In the genomic region with DNA sequence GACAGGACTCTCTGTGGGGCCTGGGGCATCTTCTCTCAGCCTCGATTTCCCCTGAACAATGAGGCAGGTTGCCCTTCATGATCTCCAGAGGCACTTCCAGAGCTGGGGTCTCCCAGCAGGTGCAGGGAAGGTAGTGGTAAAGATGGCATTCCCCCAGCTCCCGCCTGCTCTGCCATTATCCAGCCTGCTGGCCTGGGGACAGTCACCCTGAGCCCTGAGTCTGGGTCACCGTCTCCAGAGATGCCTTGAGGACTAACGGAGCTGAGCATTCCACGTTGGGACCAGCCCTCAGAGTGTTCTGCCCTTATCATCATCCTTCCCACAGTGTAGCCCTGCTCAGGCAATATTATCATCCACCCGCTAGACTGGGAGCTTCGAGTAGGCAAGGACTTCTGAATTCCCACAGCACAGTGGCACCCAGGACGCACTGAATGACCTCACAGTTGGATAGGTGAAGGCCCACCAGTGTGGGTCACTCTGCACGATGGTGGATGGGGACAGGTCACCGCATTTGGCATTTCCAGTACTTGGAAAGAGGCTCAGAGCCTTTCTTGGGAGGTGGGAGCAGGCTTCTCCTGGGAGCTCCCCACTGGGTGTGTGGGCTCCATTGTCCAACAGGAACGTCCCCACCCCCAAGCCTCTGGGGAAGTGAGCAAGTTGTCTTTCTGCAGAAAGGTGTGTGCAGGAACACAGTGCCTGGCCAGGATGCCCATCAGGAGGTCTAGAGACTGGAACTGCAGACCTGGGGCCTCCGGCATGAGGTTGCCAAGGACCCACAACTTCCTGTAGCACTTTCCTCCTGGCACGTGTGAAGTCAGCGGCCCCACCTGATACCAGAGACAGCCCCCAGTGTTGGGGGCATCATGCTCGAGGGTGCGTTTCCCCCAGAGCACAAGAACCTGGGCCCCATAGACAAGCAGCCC, we compare ENCODE assay signal across 14 cellular contexts. TPM values are rescaled to one million over a fixed set of nuclear protein-coding genes. Genes with fewer than 3 reads are reported as not detected.
DNase-seq lines count a peak whose midpoint lies in the region; ATAC-seq and TF ChIP-seq lines count a peak whose summit lies in the region.
"Had no signal": no experiment of that assay in that cellular context is flagged by ENCODE, and none has a peak within 500 bp of the region (broad histone marks: within the 10 kb centered on the region; RNA-seq: fewer than 3 reads in every experiment).

No MANE protein-coding gene starts in this region.

- H3K9me3 ChIP-seq in osteoblast (ENCODE audit: low read depth, low read length) (no peaks in the 10 kb centered on the region), upper lobe of left lung (no peaks in the 10 kb centered on the region)
- H3K9me3 ChIP-seq: A549 had no signal

- H3K9me3 Mint-ChIP-seq in activated T-cell treated with anti-CD3 and anti-CD28 coated beads, Interleukin-2, amount 50 U/mL, for 72 hours, result no peaks in the 10 kb centered on the region
- H3K9me3 Mint-ChIP-seq: activated naive CD8-positive, alpha-beta T cell treated with anti-CD3 and anti-CD28 coated beads for 36 hours had no signal

- no peak overlapping the region for H3K4me2 ChIP-seq in osteoblast (ENCODE audit: insufficient read depth, low read length)

- DNase-seq in activated T-cell treated with anti-CD3 and anti-CD28 coated beads, Interleukin-2, amount 50 U/mL, for 72 hours, result no peak
- no peak for DNase-seq in activated T-cell treated with anti-CD3 and anti-CD28 coated beads for 4 hours
- peak; percentile 17 for DNase-seq in left cardiac atrium
- peak; percentile 45 for DNase-seq in osteoblast (ENCODE audit: insufficient read length, low spot score, missing footprints)
- peak in 1 of 2 donors; percentile 16 for DNase-seq in upper lobe of left lung
- DNase-seq in SHP77 (lab: John Stamatoyannopoulos, UW), result no peak
- DNase-seq in dermis blood vessel endothelial cell, result no peak
- no peak for DNase-seq in foreskin fibroblast
- DNase-seq: activated naive CD8-positive, alpha-beta T cell treated with anti-CD3 and anti-CD28 coated beads for 36 hours; DMS79; NCI-H774 had no signal

- H4K20me1 ChIP-seq in osteoblast (ENCODE audit: insufficient read depth, low read length), result no peaks in the 10 kb centered on the region

- H3K36me3 ChIP-seq in osteoblast (ENCODE audit: insufficient read depth, low read length) (no peaks in the 10 kb centered on the region), upper lobe of left lung (no peaks in the 10 kb centered on the region)

- no peaks in the 10 kb centered on the region for H3K79me2 ChIP-seq in osteoblast (ENCODE audit: insufficient read depth, low read length)
- H3K79me2 ChIP-seq: parathyroid adenoma had no signal

- H3K4me3 ChIP-seq in osteoblast (ENCODE audit: insufficient read depth, low read length) (no peak overlapping the region), upper lobe of left lung (peak overlapping the region in 2 of 4 donors; percentile 51 to 58), foreskin fibroblast (ENCODE audit: low read depth in 1 of 2, low read length in 2 of 2) (no peak overlapping the region)

- intact Hi-C loops in left cardiac atrium (cut with DNase I), result no loop called here

- no peak overlapping the region for H3K27ac Mint-ChIP-seq in activated T-cell treated with anti-CD3 and anti-CD28 coated beads, Interleukin-2, amount 50 U/mL, for 72 hours
- H3K27ac Mint-ChIP-seq: activated naive CD8-positive, alpha-beta T cell treated with anti-CD3 and anti-CD28 coated beads for 36 hours had no signal

- no peak for ATAC-seq in activated T-cell treated with anti-CD3 and anti-CD28 coated beads, Interleukin-2, amount 50 U/mL, for 72 hours (replicated peaks in 1 of 2)
- ATAC-seq in left cardiac atrium (no peak), upper lobe of left lung (ENCODE audit: low FRiP score in 2 of 2) (no peak)
- ATAC-seq: A549 had no signal

- TF ChIP-seq CTCF in osteoblast (IDR thresholded peaks at IDR 0.05; ENCODE audit: extremely low read depth, low read depth, low read length), result no peak
- TF ChIP-seq CTCF in upper lobe of left lung (IDR thresholded peaks at IDR 0.05), result no peak
- no peak for TF ChIP-seq CTCF in foreskin fibroblast (IDR thresholded peaks at IDR 0.05; ENCODE audit: low read depth, low read length)

- WGBS in upper lobe of left lung, 2 donors, result 88 to 94% methylated on average over 10 to 16 of the region's 16 CpGs

- H3K4me1 Mint-ChIP-seq in activated T-cell treated with anti-CD3 and anti-CD28 coated beads, Interleukin-2, amount 50 U/mL, for 72 hours (ENCODE audit: low read depth), result peaks cover 4% of the 10 kb centered on the region

- TF ChIP-seq EP300 in upper lobe of left lung (IDR thresholded peaks at IDR 0.05), result no peak

- TF ChIP-seq POLR2A in upper lobe of left lung (IDR thresholded peaks at IDR 0.05), result no peak

- H3K27ac ChIP-seq in osteoblast (ENCODE audit: low read depth, low read length) (no peak overlapping the region), upper lobe of left lung (peak overlapping the region in 3 of 4 donors; percentile 67 to 83 (median 82))
- H3K27ac ChIP-seq: HL-60, parathyroid adenoma had no signal

- no peaks in the 10 kb centered on the region for H3K36me3 Mint-ChIP-seq in activated T-cell treated with anti-CD3 and anti-CD28 coated beads, Interleukin-2, amount 50 U/mL, for 72 hours (ENCODE audit: insufficient read depth in 2 of 2)
- H3K36me3 Mint-ChIP-seq: activated naive CD8-positive, alpha-beta T cell treated with anti-CD3 and anti-CD28 coated beads for 36 hours had no signal

- H3K27me3 Mint-ChIP-seq in activated T-cell treated with anti-CD3 and anti-CD28 coated beads, Interleukin-2, amount 50 U/mL, for 72 hours (ENCODE audit: low read depth), result peaks cover 21% of the 10 kb centered on the region

- H3K4me3 Mint-ChIP-seq in activated T-cell treated with anti-CD3 and anti-CD28 coated beads, Interleukin-2, amount 50 U/mL, for 72 hours, result peak overlapping the region; percentile 27 to 46
- H3K4me3 Mint-ChIP-seq: activated naive CD8-positive, alpha-beta T cell treated with anti-CD3 and anti-CD28 coated beads for 36 hours had no signal

- no peak overlapping the region for H2AFZ ChIP-seq in osteoblast (ENCODE audit: low read length)

- H3K4me1 ChIP-seq in osteoblast (ENCODE audit: insufficient read depth, low read length) (peaks cover 6% of the 10 kb centered on the region), upper lobe of left lung (peaks cover 7 to 14% (median 11%) of the 10 kb centered on the region in 4 donors)
- H3K4me1 ChIP-seq: parathyroid adenoma had no signal

- no peaks in the 10 kb centered on the region for H3K27me3 ChIP-seq in osteoblast (ENCODE audit: insufficient read depth, low read length)
- no peaks in the 10 kb centered on the region for H3K27me3 ChIP-seq in upper lobe of left lung

RNA-seq across cellular contexts. Expression of gene WNT7B, which starts 51.4 kb away (rescaled TPM):
- total RNA-seq in activated T-cell treated with anti-CD3 and anti-CD28 coated beads, Interleukin-2, amount 50 U/mL, for 72 hours, result not detected
- total RNA-seq in left cardiac atrium, result not detected
- total RNA-seq in osteoblast, result 0.59 TPM in 1 of 2 replicates, not detected in the other
- total RNA-seq in upper lobe of left lung, result 10 to 100 TPM in 2 of 6 donors, 1 to 10 TPM in 4; 5.2 to 15.6 (median 8.8) TPM
- not detected in 2 replicates for total RNA-seq in dermis blood vessel endothelial cell
- total RNA-seq: activated naive CD8-positive, alpha-beta T cell treated with anti-CD3 and anti-CD28 coated beads for 36 hours had no signal

Comparison
In these comparisons a context has a peak if more than half of its experiments do, and no peak if none do; other contexts are left out.
1. DNase-seq: peak in left cardiac atrium (single experiment) and osteoblast (single experiment); none in activated T-cell treated with anti-CD3 and anti-CD28 coated beads, Interleukin-2, amount 50 U/mL, for 72 hours (0 of 2), activated T-cell treated with anti-CD3 and anti-CD28 coated beads for 4 hours (single experiment), SHP77 (0 of 2), dermis blood vessel endothelial cell (single experiment) and foreskin fibroblast (0 of 2).